20 cellular contexts compared by ENCODE assay signal in the genomic region with DNA sequence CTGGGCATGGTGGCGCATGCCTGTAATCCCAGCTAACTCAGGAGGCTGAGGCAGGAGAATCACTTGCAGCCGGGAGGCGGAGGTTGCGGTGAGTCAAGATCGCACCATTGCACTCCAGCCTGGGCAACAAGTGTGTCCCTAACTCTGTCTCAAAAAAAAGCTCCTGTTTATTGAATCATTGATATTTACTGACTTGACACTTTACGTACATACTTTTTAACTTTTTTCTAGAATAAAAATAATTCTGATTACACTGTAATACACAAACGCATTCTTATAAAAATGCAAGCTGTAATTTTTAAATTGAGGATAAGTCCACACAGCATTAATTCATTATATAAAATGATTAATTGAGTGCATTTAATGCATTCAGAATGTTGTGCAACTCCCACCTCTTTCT. TPM values are rescaled to one million over a fixed set of nuclear protein-coding genes. Genes with fewer than 3 reads are reported as not detected.
DNase-seq lines count a peak whose midpoint lies in the region; ATAC-seq, FAIRE-seq and TF ChIP-seq lines count a peak whose summit lies in the region.
"Had no signal": no experiment of that assay in that cellular context is flagged by ENCODE, and none has a peak within 500 bp of the region (broad histone marks: within the 10 kb centered on the region; RNA-seq: fewer than 3 reads in every experiment).

No MANE protein-coding gene starts in this region.

- peak overlapping the region; percentile 84 for H3K27ac Mint-ChIP-seq in CD8-positive, alpha-beta T cell
- H3K27ac Mint-ChIP-seq in T-cell, result peak overlapping the region; percentile 55 to 91
- no peak overlapping the region for H3K27ac Mint-ChIP-seq in activated naive CD4-positive, alpha-beta T cell treated with anti-CD3 and anti-CD28 coated beads, Interleukin-2, amount 10 ng/mL, durations not matched to agents 7 days and 5 days
- H3K27ac Mint-ChIP-seq: GM23338, IgD-negative memory B cell had no signal

- no peak overlapping the region for H3K9ac ChIP-seq in K562 (ENCODE audit: insufficient read depth in 1 of 2, low read depth in 2 of 2, low read length in 2 of 2)
- no peak overlapping the region for H3K9ac ChIP-seq in smooth muscle cell (ENCODE audit: low read depth)

- H3K27me3 Mint-ChIP-seq in CD8-positive, alpha-beta T cell (ENCODE audit: low read depth), result no peaks in the 10 kb centered on the region
- no peaks in the 10 kb centered on the region for H3K27me3 Mint-ChIP-seq in T-cell
- no peaks in the 10 kb centered on the region for H3K27me3 Mint-ChIP-seq in activated naive CD4-positive, alpha-beta T cell treated with anti-CD3 and anti-CD28 coated beads, Interleukin-2, amount 10 ng/mL, durations not matched to agents 7 days and 5 days
- H3K27me3 Mint-ChIP-seq: CD4-positive, alpha-beta memory T cell; IgD-negative memory B cell had no signal

- no peaks in the 10 kb centered on the region for H3K9me1 ChIP-seq in K562 (ENCODE audit: control insufficient read depth, insufficient read depth, low read length)

- no peak for TF ChIP-seq RAD21 in K562 (CRISPR knock-in tag; conservative IDR thresholded peaks at IDR 0.05 in 1 of 2, IDR thresholded peaks at IDR 0.05 in 1 of 2)

- H3K4me3 Mint-ChIP-seq in CD8-positive, alpha-beta T cell, result no peak overlapping the region
- no peak overlapping the region for H3K4me3 Mint-ChIP-seq in T-cell
- no peak overlapping the region for H3K4me3 Mint-ChIP-seq in activated naive CD4-positive, alpha-beta T cell treated with anti-CD3 and anti-CD28 coated beads, Interleukin-2, amount 10 ng/mL, durations not matched to agents 7 days and 5 days
- H3K4me3 Mint-ChIP-seq: GM23338, IgD-negative memory B cell had no signal

- in situ Hi-C loops in K562 (cut with MboI), result no loop called here

- POLR2A ChIA-PET in CD8-positive, alpha-beta T cell (lab: Charles Lee), result interaction anchor here (5.1 kb wide), 1 partner anchor 15 kb away, joined by 36 read pairs; a partner anchor contains a TSS
- POLR2A ChIA-PET in T-cell (lab: Charles Lee), result no interaction called here
- POLR2A ChIA-PET in K562 (lab: Yijun Ruan, JAX), result interaction anchor here (4.0 kb wide), 1 partner anchor 16 kb away, joined by 18 read pairs; a partner anchor contains a TSS

- H3K4me1 ChIP-seq in CD8-positive, alpha-beta T cell (ENCODE audit: insufficient read depth, low read length), result peaks cover 59% of the 10 kb centered on the region
- H3K4me1 ChIP-seq in K562 (replicated peaks in 1 of 2; ENCODE audit: control insufficient read depth in 2 of 2, insufficient read depth in 2 of 2, low read length in 2 of 2), result no peaks in the 10 kb centered on the region
- no peaks in the 10 kb centered on the region for H3K4me1 ChIP-seq in smooth muscle cell (ENCODE audit: low read depth)

- intact Hi-C loops in CD8-positive, alpha-beta T cell (cut with DNase I, micrococcal nuclease), result no loop called here
- intact Hi-C loops in K562 (cut with micrococcal nuclease), result no loop called here

- H2AFZ ChIP-seq in K562 (ENCODE audit: low read depth, low read length) (no peak overlapping the region), smooth muscle cell (ENCODE audit: low read depth) (no peak overlapping the region)
- H2AFZ ChIP-seq: GM23338 had no signal

- no peaks in the 10 kb centered on the region for H3K9me3 ChIP-seq in CD8-positive, alpha-beta T cell (ENCODE audit: low read length)
- H3K9me3 ChIP-seq in K562 (replicated peaks; ENCODE audit: control insufficient read depth, insufficient read depth, low read depth, low read length), result no peaks in the 10 kb centered on the region; the same call in 1 of the 2 replicates
- H3K9me3 ChIP-seq in smooth muscle cell (replicated peaks; ENCODE audit: low read depth), result no peaks in the 10 kb centered on the region

- H3K9me3 Mint-ChIP-seq in CD8-positive, alpha-beta T cell, result peaks cover 3% of the 10 kb centered on the region
- peaks cover 0 to 17% (median 4%) of the 10 kb centered on the region in 3 donors for H3K9me3 Mint-ChIP-seq in T-cell
- peaks cover 15% of the 10 kb centered on the region for H3K9me3 Mint-ChIP-seq in activated naive CD4-positive, alpha-beta T cell treated with anti-CD3 and anti-CD28 coated beads, Interleukin-2, amount 10 ng/mL, durations not matched to agents 7 days and 5 days
- H3K9me3 Mint-ChIP-seq: GM23338 had no signal

- WGBS in K562 (ENCODE audit: insufficient coverage, low coverage, missing lambda C conversion rate), result 99% methylated on average over 7 of the region's 7 CpGs
- 99% methylated on average over 7 of the region's 7 CpGs for WGBS in smooth muscle cell (ENCODE audit: low lambda C conversion rate)

- DNase-seq in CD8-positive, alpha-beta T cell, result no peak
- no peak for DNase-seq in T-cell
- DNase-seq in K562 (ENCODE audit: extremely low read depth in 1 of 4, low spot score in 3 of 4), result no peak
- no peak for DNase-seq in smooth muscle cell (lab: John Stamatoyannopoulos, UW; ENCODE audit: unreplicated experiment)
- no peak for DNase-seq in activated naive CD4-positive, alpha-beta T cell treated with anti-CD3 and anti-CD28 coated beads, Interleukin-2, amount 10 ng/mL, durations not matched to agents 7 days and 5 days
- DNase-seq in GM12892 (ENCODE audit: insufficient read length), result no peak
- DNase-seq: AML-193; CD4-positive, alpha-beta memory T cell; COR-L47; DMS 273 treated with DMSO at 0.1 percent for 48 hours; DMS53; HCEC 1CT; KG1 had no signal

- H3K4me2 ChIP-seq in K562 (ENCODE audit: insufficient read depth, low read length) (no peak overlapping the region), smooth muscle cell (no peak overlapping the region)
- H3K4me2 ChIP-seq: GM23338 had no signal

- TF ChIP-seq POLR2A in K562 (conservative IDR thresholded peaks at IDR 0.05) (no peak), GM12892 (IDR thresholded peaks at IDR 0.05; ENCODE audit: low read depth, low read length) (no peak)

- peaks cover 62% of the 10 kb centered on the region for H3K4me1 Mint-ChIP-seq in CD8-positive, alpha-beta T cell (ENCODE audit: low read depth)
- H3K4me1 Mint-ChIP-seq in T-cell, result peaks cover 59 to 76% (median 64%) of the 10 kb centered on the region in 3 donors
- H3K4me1 Mint-ChIP-seq in activated naive CD4-positive, alpha-beta T cell treated with anti-CD3 and anti-CD28 coated beads, Interleukin-2, amount 10 ng/mL, durations not matched to agents 7 days and 5 days, result peaks cover 40% of the 10 kb centered on the region
- H3K4me1 Mint-ChIP-seq: GM23338 had no signal

- peaks cover 25% of the 10 kb centered on the region for H3K36me3 Mint-ChIP-seq in CD8-positive, alpha-beta T cell
- H3K36me3 Mint-ChIP-seq in T-cell, result peaks cover 27% of the 10 kb centered on the region
- H3K36me3 Mint-ChIP-seq in activated naive CD4-positive, alpha-beta T cell treated with anti-CD3 and anti-CD28 coated beads, Interleukin-2, amount 10 ng/mL, durations not matched to agents 7 days and 5 days, result peaks cover 36% of the 10 kb centered on the region

- H3K27ac ChIP-seq in CD8-positive, alpha-beta T cell (ENCODE audit: low read depth, low read length), result no peak overlapping the region
- no peak overlapping the region for H3K27ac ChIP-seq in K562 (ENCODE audit: extremely low read depth, low read depth, low read length)
- H3K27ac ChIP-seq in smooth muscle cell (ENCODE audit: low read depth), result no peak overlapping the region
- H3K27ac ChIP-seq: C4-2B, HL-60 had no signal

- TF ChIP-seq EP300 in K562 (IDR thresholded peaks at IDR 0.05; ENCODE audit: low read length), result no peak

- no peak for ATAC-seq in CD8-positive, alpha-beta T cell
- ATAC-seq in T-cell (replicated peaks in 1 of 4), result no peak
- ATAC-seq in K562, result no peak
- ATAC-seq: GM23338 had no signal

- no peak for TF ChIP-seq CTCF in CD8-positive, alpha-beta T cell (IDR thresholded peaks at IDR 0.05)
- no peak for TF ChIP-seq CTCF in K562 (IDR thresholded peaks at IDR 0.05 in 2 of 3, conservative IDR thresholded peaks at IDR 0.05 in 1 of 3; ENCODE audit: insufficient read depth in 2 of 3, low read depth in 1 of 3, low read length in 3 of 3)
- no peak for TF ChIP-seq CTCF in smooth muscle cell (IDR thresholded peaks at IDR 0.05; ENCODE audit: borderline replicate concordance, insufficient read depth, poor library complexity, severe bottlenecking)

- no peaks in the 10 kb centered on the region for H3F3A ChIP-seq in smooth muscle cell (ENCODE audit: low read depth)

- H4K20me1 ChIP-seq in K562 (replicated peaks; ENCODE audit: control insufficient read depth, insufficient read depth, low read length) (no peaks in the 10 kb centered on the region), smooth muscle cell (ENCODE audit: low read depth) (peaks cover 91% of the 10 kb centered on the region)

- no peak for FAIRE-seq in K562 (lab: Jason Lieb, UNC)
- FAIRE-seq in GM12892 (lab: Jason Lieb, UNC), result no peak
- FAIRE-seq: A204.1, G401.6, GM12891 had no signal

- no peaks in the 10 kb centered on the region for H3K36me3 ChIP-seq in CD8-positive, alpha-beta T cell (ENCODE audit: insufficient read depth, low read length)
- H3K36me3 ChIP-seq in K562 (ENCODE audit: control insufficient read depth, insufficient read depth, low read length) (peaks cover 11% of the 10 kb centered on the region; the same call in 1 of the 3 replicates), smooth muscle cell (ENCODE audit: low read depth) (peaks cover 16% of the 10 kb centered on the region)

- CTCF ChIA-PET in CD8-positive, alpha-beta T cell (lab: Charles Lee), result interaction anchor here (0.9 to 1.2 kb wide), 2 partner anchors 17 to 27 kb away, joined by 3 read pairs; no protein-coding TSS in a partner anchor
- CTCF ChIA-PET in T-cell (lab: Charles Lee), result interaction anchor here (0.5 to 0.8 kb wide), 2 partner anchors 13 to 21 kb away, joined by 3 read pairs; no protein-coding TSS in a partner anchor
- CTCF ChIA-PET in K562 (lab: Yijun Ruan, JAX; ENCODE audit: low intra/inter-chr PET ratio), result no interaction called here
- CTCF ChIA-PET in activated naive CD4-positive, alpha-beta T cell treated with anti-CD3 and anti-CD28 coated beads, Interleukin-2, amount 10 ng/mL, durations not matched to agents 7 days and 5 days (lab: Charles Lee), result interaction anchor here (1.2 to 1.3 kb wide), 2 partner anchors 9 to 164 kb away, joined by 3 to 4 read pairs; no protein-coding TSS in a partner anchor

- no TSS peak for BruUV-seq in K562 (replicated peaks; lab: Mats Ljungman, UMichigan)

- H3K79me2 ChIP-seq in K562 (ENCODE audit: control insufficient read depth, insufficient read depth, low read length) (peaks cover 39% of the 10 kb centered on the region), smooth muscle cell (ENCODE audit: low read depth) (peaks cover 93% of the 10 kb centered on the region)

- no peak overlapping the region for H3K4me3 ChIP-seq in CD8-positive, alpha-beta T cell (ENCODE audit: low read depth, low read length)
- H3K4me3 ChIP-seq in K562, result no peak overlapping the region
- no peak overlapping the region for H3K4me3 ChIP-seq in smooth muscle cell
- H3K4me3 ChIP-seq: GM23338 had no signal

- H3K27me3 ChIP-seq in CD8-positive, alpha-beta T cell (ENCODE audit: insufficient read depth, low read length), result no peaks in the 10 kb centered on the region
- H3K27me3 ChIP-seq in K562 (ENCODE audit: control insufficient read depth in 2 of 2, insufficient read depth in 2 of 2, low read length in 2 of 2) (no peaks in the 10 kb centered on the region), smooth muscle cell (ENCODE audit: low read depth) (no peaks in the 10 kb centered on the region)

RNA-seq across cellular contexts. Expression of a gene that starts 15.6 kb away (rescaled TPM):
- 10 to 100 TPM; 32.9 to 33.4 TPM for total RNA-seq in CD8-positive, alpha-beta T cell
- total RNA-seq in T-cell (10 to 100 TPM; 46.8 to 58.3 (median 50.5) TPM), K562 (2014; rRNA removed) (32.9 and 35.1 TPM in 2 replicates), K562 (2014; rRNA removed; fragmentation: Illumina TruSeq; extraction: Trizol) (42.8 and 50.0 TPM in 2 replicates), K562 (2015; rRNA removed; fragmentation: Illumina TruSeq; extraction: Trizol) (39.9 and 40.9 TPM in 2 replicates), K562 (2021) (26.7 and 31.6 TPM in 2 replicates), smooth muscle cell (39.4 and 49.9 TPM in 2 replicates)
- 30.3 and 108 TPM in 2 replicates for total RNA-seq in K562 (2011; cell fraction: chromatin; rRNA removed; ENCODE audit: low replicate concordance)
- total RNA-seq in K562 (2011; cell fraction: nucleolus; rRNA removed), result 18.2 and 29.2 TPM in 2 replicates
- total RNA-seq in K562 (2011; cell fraction: nucleoplasm; rRNA removed), result 45.3 and 47.3 TPM in 2 replicates
- polyA plus RNA-seq in K562 (2011; rRNA removed) (19.1 and 23.6 TPM in 2 replicates), K562 (2014; fragmentation: Illumina TruSeq; extraction: Trizol) (16.4 and 21.7 TPM in 2 replicates), K562 (2014; fragmentation: Nextera tagmentation; extraction: Ambion mirVana) (1 to 10 TPM; 7.8 to 9.6 TPM), K562 (2014; rRNA removed) (13.8 and 14.4 TPM in 2 replicates), smooth muscle cell (9.6 and 11.7 TPM in 2 replicates)
- polyA plus RNA-seq in K562 (2011; cell fraction: cytosol; rRNA removed), result 7.0 and 8.8 TPM in 2 replicates
- polyA plus RNA-seq in K562 (2011; cell fraction: nucleus; rRNA removed), result 21.6 and 26.0 TPM in 2 replicates
- polyA plus RNA-seq in K562 (2012), result 12.3 and 12.9 TPM in 2 replicates
- polyA minus RNA-seq in K562 (2011; rRNA and poly(A)+ RNA removed), result 130 and 141 TPM in 2 replicates
- polyA minus RNA-seq in K562 (2011; cell fraction: cytosol; rRNA and poly(A)+ RNA removed), result 31.3 and 32.4 TPM in 2 replicates
- 66.0 and 111 TPM in 2 replicates for polyA minus RNA-seq in K562 (2011; cell fraction: nucleus; rRNA and poly(A)+ RNA removed)
- 16.6 TPM for polyA plus RNA-seq in GM12892 (2012; ENCODE audit: missing spikeins)

Comparison
In these comparisons a context has a peak if more than half of its experiments do, and no peak if none do; other contexts are left out.
1. POLR2A ChIA-PET loops: an anchor here in CD8-positive, alpha-beta T cell (5.1 kb wide) and K562 (4.0 kb wide); none called in T-cell.